In the genomic region with DNA sequence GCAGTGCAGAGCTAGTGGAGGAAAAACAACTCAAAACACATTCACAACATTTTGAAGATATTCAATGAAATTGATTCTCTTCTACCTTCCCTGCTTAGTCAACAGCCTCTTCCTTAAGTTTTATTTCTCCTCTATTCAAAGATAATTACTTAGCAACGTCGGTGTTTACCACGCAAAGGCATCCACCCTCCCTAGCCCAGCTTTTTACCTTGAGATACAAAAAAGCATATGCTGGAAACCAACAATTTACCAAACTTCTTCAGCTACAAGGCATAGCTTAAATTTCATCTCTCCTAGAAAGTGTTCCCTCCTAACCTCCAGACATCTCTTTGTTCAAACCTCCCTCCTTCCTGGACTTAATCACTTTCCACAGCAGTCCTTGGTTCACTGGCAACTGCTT, we compare ENCODE assay signal across 1 cellular context.
TF ChIP-seq lines count a peak whose summit lies in the region.

No MANE protein-coding gene starts in this region.

TF ChIP-seq in GM23338, 12 proteins besides CTCF, POLR2A, EP300 and RAD21 (continued from another document):
- TF ChIP-seq, protein P1, sequence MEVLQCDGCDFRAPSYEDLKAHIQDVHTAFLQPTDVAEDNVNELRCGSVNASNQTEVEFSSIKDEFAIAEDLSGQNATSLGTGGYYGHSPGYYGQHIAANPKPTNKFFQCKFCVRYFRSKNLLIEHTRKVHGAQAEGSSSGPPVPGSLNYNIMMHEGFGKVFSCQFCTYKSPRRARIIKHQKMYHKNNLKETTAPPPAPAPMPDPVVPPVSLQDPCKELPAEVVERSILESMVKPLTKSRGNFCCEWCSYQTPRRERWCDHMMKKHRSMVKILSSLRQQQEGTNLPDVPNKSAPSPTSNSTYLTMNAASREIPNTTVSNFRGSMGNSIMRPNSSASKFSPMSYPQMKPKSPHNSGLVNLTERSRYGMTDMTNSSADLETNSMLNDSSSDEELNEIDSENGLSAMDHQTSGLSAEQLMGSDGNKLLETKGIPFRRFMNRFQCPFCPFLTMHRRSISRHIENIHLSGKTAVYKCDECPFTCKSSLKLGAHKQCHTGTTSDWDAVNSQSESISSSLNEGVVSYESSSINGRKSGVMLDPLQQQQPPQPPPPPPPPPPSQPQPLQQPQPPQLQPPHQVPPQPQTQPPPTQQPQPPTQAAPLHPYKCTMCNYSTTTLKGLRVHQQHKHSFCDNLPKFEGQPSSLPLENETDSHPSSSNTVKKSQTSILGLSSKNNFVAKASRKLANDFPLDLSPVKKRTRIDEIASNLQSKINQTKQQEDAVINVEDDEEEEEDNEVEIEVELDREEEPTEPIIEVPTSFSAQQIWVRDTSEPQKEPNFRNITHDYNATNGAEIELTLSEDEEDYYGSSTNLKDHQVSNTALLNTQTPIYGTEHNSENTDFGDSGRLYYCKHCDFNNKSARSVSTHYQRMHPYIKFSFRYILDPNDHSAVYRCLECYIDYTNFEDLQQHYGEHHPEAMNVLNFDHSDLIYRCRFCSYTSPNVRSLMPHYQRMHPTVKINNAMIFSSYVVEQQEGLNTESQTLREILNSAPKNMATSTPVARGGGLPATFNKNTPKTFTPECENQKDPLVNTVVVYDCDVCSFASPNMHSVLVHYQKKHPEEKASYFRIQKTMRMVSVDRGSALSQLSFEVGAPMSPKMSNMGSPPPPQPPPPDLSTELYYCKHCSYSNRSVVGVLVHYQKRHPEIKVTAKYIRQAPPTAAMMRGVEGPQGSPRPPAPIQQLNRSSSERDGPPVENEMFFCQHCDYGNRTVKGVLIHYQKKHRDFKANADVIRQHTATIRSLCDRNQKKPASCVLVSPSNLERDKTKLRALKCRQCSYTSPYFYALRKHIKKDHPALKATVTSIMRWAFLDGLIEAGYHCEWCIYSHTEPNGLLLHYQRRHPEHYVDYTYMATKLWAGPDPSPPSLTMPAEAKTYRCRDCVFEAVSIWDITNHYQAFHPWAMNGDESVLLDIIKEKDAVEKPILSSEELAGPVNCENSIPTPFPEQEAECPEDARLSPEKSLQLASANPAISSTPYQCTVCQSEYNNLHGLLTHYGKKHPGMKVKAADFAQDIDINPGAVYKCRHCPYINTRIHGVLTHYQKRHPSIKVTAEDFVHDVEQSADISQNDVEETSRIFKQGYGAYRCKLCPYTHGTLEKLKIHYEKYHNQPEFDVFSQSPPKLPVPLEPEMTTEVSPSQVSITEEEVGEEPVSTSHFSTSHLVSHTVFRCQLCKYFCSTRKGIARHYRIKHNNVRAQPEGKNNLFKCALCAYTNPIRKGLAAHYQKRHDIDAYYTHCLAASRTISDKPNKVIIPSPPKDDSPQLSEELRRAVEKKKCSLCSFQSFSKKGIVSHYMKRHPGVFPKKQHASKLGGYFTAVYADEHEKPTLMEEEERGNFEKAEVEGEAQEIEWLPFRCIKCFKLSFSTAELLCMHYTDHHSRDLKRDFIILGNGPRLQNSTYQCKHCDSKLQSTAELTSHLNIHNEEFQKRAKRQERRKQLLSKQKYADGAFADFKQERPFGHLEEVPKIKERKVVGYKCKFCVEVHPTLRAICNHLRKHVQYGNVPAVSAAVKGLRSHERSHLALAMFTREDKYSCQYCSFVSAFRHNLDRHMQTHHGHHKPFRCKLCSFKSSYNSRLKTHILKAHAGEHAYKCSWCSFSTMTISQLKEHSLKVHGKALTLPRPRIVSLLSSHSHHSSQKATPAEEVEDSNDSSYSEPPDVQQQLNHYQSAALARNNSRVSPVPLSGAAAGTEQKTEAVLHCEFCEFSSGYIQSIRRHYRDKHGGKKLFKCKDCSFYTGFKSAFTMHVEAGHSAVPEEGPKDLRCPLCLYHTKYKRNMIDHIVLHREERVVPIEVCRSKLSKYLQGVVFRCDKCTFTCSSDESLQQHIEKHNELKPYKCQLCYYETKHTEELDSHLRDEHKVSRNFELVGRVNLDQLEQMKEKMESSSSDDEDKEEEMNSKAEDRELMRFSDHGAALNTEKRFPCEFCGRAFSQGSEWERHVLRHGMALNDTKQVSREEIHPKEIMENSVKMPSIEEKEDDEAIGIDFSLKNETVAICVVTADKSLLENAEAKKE (CRISPR knock-in tag; IDR thresholded peaks at IDR 0.05), result no peak
